Comparison of ENCODE assay signal across 12 cellular contexts in genomic region chr5:45796959-45797553, GRCh38.
DNase-seq lines count a peak whose midpoint lies in the region; ATAC-seq, FAIRE-seq and TF ChIP-seq lines count a peak whose summit lies in the region.
"Had no signal": no experiment of that assay in that cellular context is flagged by ENCODE, and none has a peak within 500 bp of the region (broad histone marks: within the 10 kb centered on the region; RNA-seq: fewer than 3 reads in every experiment).

No MANE protein-coding gene starts in this region.

- H3K27ac ChIP-seq in DOHH2 (ENCODE audit: low read depth, low read length), result no peak overlapping the region
- H3K27ac ChIP-seq in HCT116 (ENCODE audit: low read depth, low read length), result no peak overlapping the region
- no peak overlapping the region for H3K27ac ChIP-seq in SJCRH30
- no peak overlapping the region for H3K27ac ChIP-seq in iPS DF 6.9 (ENCODE audit: low read length)
- H3K27ac ChIP-seq: gastrocnemius medialis had no signal

- RAD21 ChIA-PET in HCT116 (lab: Charles Lee; ENCODE audit: low non-redundant PET in 1 of 2, low total read pairs in 2 of 2, uncharacterized antibody in 2 of 2, unreplicated experiment in 2 of 2), result no interaction called here

- TF ChIP-seq RAD21 in HCT116 (IDR thresholded peaks at IDR 0.05; ENCODE audit: low read depth), result no peak

- TF ChIP-seq POLR2A in HCT116 (IDR thresholded peaks at IDR 0.05; ENCODE audit: borderline replicate concordance, extremely low read depth, insufficient read depth, insufficient read length), result no peak

- intact Hi-C loops in HCT116 (cut with micrococcal nuclease), result no loop called here
- intact Hi-C loops in posterior cingulate gyrus (cut with DNase I), result no loop called here

- H3K9me3 ChIP-seq in DOHH2 (ENCODE audit: control insufficient read depth, insufficient read depth, low read length) (peaks cover 15% of the 10 kb centered on the region; the same call in 1 of the 2 replicates), HCT116 (ENCODE audit: control insufficient read depth in 1 of 2, insufficient read depth in 1 of 2, low read depth in 1 of 2, low read length in 2 of 2) (no peaks in the 10 kb centered on the region), SJCRH30 (replicated peaks) (no peaks in the 10 kb centered on the region), iPS DF 6.9 (ENCODE audit: control insufficient read depth, insufficient read depth, low read length) (no peaks in the 10 kb centered on the region; the same call in 1 of the 2 replicates)
- H3K9me3 ChIP-seq: gastrocnemius medialis had no signal

- no peak for FAIRE-seq in HTR-8/SVneo (lab: Jason Lieb, UNC)
- FAIRE-seq: GM19239 had no signal

- no peak overlapping the region for H3K9ac ChIP-seq in HCT116 (ENCODE audit: low read length)

- H3F3A ChIP-seq in DOHH2 (ENCODE audit: control insufficient read depth, insufficient read depth), result no peaks in the 10 kb centered on the region

- no peaks in the 10 kb centered on the region for H3K9me2 ChIP-seq in DOHH2 (replicated peaks; ENCODE audit: control insufficient read depth, low read length)
- no peaks in the 10 kb centered on the region for H3K9me2 ChIP-seq in HCT116 (ENCODE audit: insufficient read depth)

- H2AFZ ChIP-seq in HCT116 (ENCODE audit: low read depth, low read length, poor library complexity, severe bottlenecking), result no peak overlapping the region

- H3K79me2 ChIP-seq in DOHH2 (ENCODE audit: control insufficient read depth, low read length) (no peaks in the 10 kb centered on the region), HCT116 (ENCODE audit: insufficient read depth, low read length) (no peaks in the 10 kb centered on the region)

- BruUV-seq in HCT116 (replicated peaks; lab: Mats Ljungman, UMichigan), result no TSS peak

- no peak overlapping the region for H3K4me3 ChIP-seq in DOHH2 (ENCODE audit: low read length)
- no peak overlapping the region for H3K4me3 ChIP-seq in HCT116 (replicated peaks in 1 of 2; ENCODE audit: low read depth in 1 of 2, low read length in 2 of 2)
- no peak overlapping the region for H3K4me3 ChIP-seq in SJCRH30
- no peak overlapping the region for H3K4me3 ChIP-seq in iPS DF 6.9 (ENCODE audit: low read length)
- H3K4me3 ChIP-seq: gastrocnemius medialis had no signal

- TF ChIP-seq CTCF in DOHH2 (IDR thresholded peaks at IDR 0.05; ENCODE audit: low read depth, low read length, poor library complexity, severe bottlenecking), result peak; percentile 76
- TF ChIP-seq CTCF in HCT116 (IDR thresholded peaks at IDR 0.05 in 2 of 3, conservative IDR thresholded peaks at IDR 0.05 in 1 of 3; ENCODE audit: borderline replicate concordance in 1 of 3, insufficient read depth in 1 of 3, low read depth in 2 of 3, low read length in 2 of 3), result peak; percentile 9 to 80 (median 78); a peak in 5 of 6 replicates

- no CpG with 5 or more reads among the region's 1 CpG for WGBS in iPS DF 6.9 (ENCODE audit: insufficient coverage, insufficient read length)

- H3K27me3 ChIP-seq in DOHH2 (ENCODE audit: control insufficient read depth, low read length) (no peaks in the 10 kb centered on the region), HCT116 (ENCODE audit: insufficient read depth, low read length) (no peaks in the 10 kb centered on the region), SJCRH30 (no peaks in the 10 kb centered on the region), iPS DF 6.9 (ENCODE audit: control insufficient read depth, insufficient read depth, low read length) (no peaks in the 10 kb centered on the region)
- H3K27me3 ChIP-seq: gastrocnemius medialis had no signal

- no peak for DNase-seq in HCT116 (ENCODE audit: low read depth, low spot score)
- DNase-seq in SJCRH30, result peak; percentile 27 to 67
- peak; percentile 4 for DNase-seq in iPS DF 6.9 (ENCODE audit: low read depth, low spot score)
- no peak for DNase-seq in posterior cingulate gyrus
- DNase-seq in NCI-H526 treated with DMSO at 0.1 percent for 48 hours (lab: John Stamatoyannopoulos, UW), result no peak
- no peak for DNase-seq in HTR-8/SVneo (ENCODE audit: insufficient read length, low spot score)
- DNase-seq: EL; gastrocnemius medialis; NCI-H1105; stimulated activated CD4-positive, alpha-beta T cell treated with anti-CD3 and anti-CD28 coated beads, Interleukin-2, amount 100 ng/mL, for 48 hours had no signal

- peak; percentile 69 for ATAC-seq in HCT116
- ATAC-seq: gastrocnemius medialis had no signal

- H4K20me1 ChIP-seq in DOHH2 (ENCODE audit: control insufficient read depth, insufficient read depth, low read depth, low read length), result no peaks in the 10 kb centered on the region
- H4K20me1 ChIP-seq in HCT116 (ENCODE audit: insufficient read depth), result no peaks in the 10 kb centered on the region

- H3K36me3 ChIP-seq in DOHH2 (ENCODE audit: control insufficient read depth, low read length) (no peaks in the 10 kb centered on the region), HCT116 (ENCODE audit: control insufficient read depth in 1 of 2, insufficient read depth in 2 of 2, low read length in 2 of 2) (no peaks in the 10 kb centered on the region), SJCRH30 (no peaks in the 10 kb centered on the region), iPS DF 6.9 (ENCODE audit: control insufficient read depth, insufficient read depth, low read length) (no peaks in the 10 kb centered on the region)
- H3K36me3 ChIP-seq: gastrocnemius medialis had no signal

- H3K4me1 ChIP-seq in DOHH2 (ENCODE audit: control insufficient read depth, low read length), result no peaks in the 10 kb centered on the region
- H3K4me1 ChIP-seq in HCT116 (ENCODE audit: control insufficient read depth in 1 of 2, insufficient read depth in 2 of 2, low read length in 2 of 2), result peaks cover 6 to 11% of the 10 kb centered on the region in 2 experiments; a peak in 3 of 4 replicates
- no peaks in the 10 kb centered on the region for H3K4me1 ChIP-seq in SJCRH30
- H3K4me1 ChIP-seq in iPS DF 6.9 (ENCODE audit: control insufficient read depth, insufficient read depth, low read length), result no peaks in the 10 kb centered on the region
- H3K4me1 ChIP-seq: gastrocnemius medialis had no signal

- POLR2A ChIA-PET in HCT116 (lab: Charles Lee), result no interaction called here

- CTCF ChIA-PET in HCT116 (lab: Charles Lee), result no interaction called here

- no peak overlapping the region for H3K4me2 ChIP-seq in DOHH2 (ENCODE audit: low read length)
- no peak overlapping the region for H3K4me2 ChIP-seq in HCT116 (ENCODE audit: low read length)

TF ChIP-seq in HCT116, 20 proteins besides CTCF, POLR2A, EP300 and RAD21:
- no peak for TF ChIP-seq POLR2AphosphoS5 (IDR thresholded peaks at IDR 0.05; ENCODE audit: low read depth, low read length)
- TF ChIP-seq JUND (IDR thresholded peaks at IDR 0.05), result no peak
- TF ChIP-seq TCF7L2 (IDR thresholded peaks at IDR 0.05; ENCODE audit: borderline replicate concordance, extremely low read depth, insufficient read depth, insufficient read length), result no peak
- TF ChIP-seq ZFX (IDR thresholded peaks at IDR 0.05), result no peak
- TF ChIP-seq EZH2 (IDR thresholded peaks at IDR 0.05), result no peak
- TF ChIP-seq EZH2phosphoT487 (IDR thresholded peaks at IDR 0.05; ENCODE audit: borderline replicate concordance), result no peak
- TF ChIP-seq MAX (IDR thresholded peaks at IDR 0.05), result no peak
- no peak for TF ChIP-seq CEBPB (IDR thresholded peaks at IDR 0.05; ENCODE audit: low read depth)

Comparison
In these comparisons a context has a peak if more than half of its experiments do, and no peak if none do; other contexts are left out.
1. DNase-seq: peak in SJCRH30 (2 of 2) and iPS DF 6.9 (single experiment); none in HCT116 (single experiment), posterior cingulate gyrus (0 of 10), NCI-H526 treated with DMSO at 0.1 percent for 48 hours (single experiment) and HTR-8/SVneo (single experiment).